Comparison of ENCODE assay signal across 21 cellular contexts in the genomic region with DNA sequence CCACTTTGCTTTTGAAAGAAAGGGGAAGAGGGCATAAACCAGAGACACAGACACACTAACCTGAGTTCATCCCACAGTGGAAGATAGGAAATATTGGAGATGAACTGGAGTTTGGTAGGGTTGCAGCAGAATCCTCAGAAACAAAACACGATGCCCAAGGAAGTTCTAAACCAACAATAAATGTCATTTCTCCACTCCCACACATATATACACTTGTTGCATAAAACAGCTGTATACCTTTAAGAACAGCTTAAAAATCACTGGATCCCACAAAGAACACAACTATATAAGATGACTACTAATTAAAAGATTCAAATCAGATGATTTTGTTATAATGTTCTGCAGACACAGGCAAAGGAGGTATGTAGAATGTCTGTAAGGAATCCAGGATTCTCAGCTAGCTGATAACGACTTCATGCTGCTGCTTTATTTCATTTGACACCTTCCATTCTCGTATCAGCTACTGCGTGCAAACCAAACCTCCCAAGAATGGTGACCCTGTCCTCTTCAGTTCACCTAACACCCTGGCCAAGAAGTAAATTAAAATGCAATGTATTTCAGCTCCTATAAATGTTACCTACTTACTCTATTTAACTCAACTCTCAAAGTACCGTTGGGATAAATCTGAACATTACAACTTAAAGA. TPM values are rescaled to one million over a fixed set of nuclear protein-coding genes. Genes with fewer than 3 reads are reported as not detected.
DNase-seq lines count a peak whose midpoint lies in the region; TF ChIP-seq lines count a peak whose summit lies in the region.
"Had no signal": no experiment of that assay in that cellular context is flagged by ENCODE, and none has a peak within 500 bp of the region (broad histone marks: within the 10 kb centered on the region; RNA-seq: fewer than 3 reads in every experiment).

No MANE protein-coding gene starts in this region.

- TF ChIP-seq CTCF in MCF 10A (IDR thresholded peaks at IDR 0.05; ENCODE audit: unreplicated experiment), result no peak
- TF ChIP-seq CTCF in breast epithelium (IDR thresholded peaks at IDR 0.05), result no peak
- TF ChIP-seq CTCF in fibroblast of the aortic adventitia (IDR thresholded peaks at IDR 0.05; ENCODE audit: insufficient read depth, low read length), result no peak
- no peak for TF ChIP-seq CTCF in vagina (IDR thresholded peaks at IDR 0.05)
- no peak for TF ChIP-seq CTCF in GM20000 (IDR thresholded peaks at IDR 0.05; ENCODE audit: extremely low read depth, missing control alignments)

- intact Hi-C loops in MCF 10A (cut with micrococcal nuclease) (no loop called here), breast epithelium (cut with DNase I; ENCODE audit: low total_unique reads) (no loop called here), vagina (cut with DNase I) (no loop called here)
- intact Hi-C loops in activated CD4-positive, alpha-beta memory T cell treated with anti-CD3 and anti-CD28 coated beads for 36 hours (cut with micrococcal nuclease), result no loop called here

- H3K27me3 ChIP-seq in breast epithelium (no peaks in the 10 kb centered on the region), muscle layer of colon (ENCODE audit: control insufficient read depth in 1 of 2, insufficient read depth in 2 of 2, low read length in 2 of 2) (no peaks in the 10 kb centered on the region), vagina (no peaks in the 10 kb centered on the region)
- H3K27me3 ChIP-seq: left lung, testis had no signal

- H3K4me3 Mint-ChIP-seq in MCF 10A (ENCODE audit: unreplicated experiment), result no peak overlapping the region
- no peak overlapping the region for H3K4me3 Mint-ChIP-seq in activated CD4-positive, alpha-beta memory T cell treated with anti-CD3 and anti-CD28 coated beads for 36 hours
- H3K4me3 Mint-ChIP-seq: activated CD8-positive, alpha-beta memory T cell treated with anti-CD3 and anti-CD28 coated beads, Interleukin-2, amount 10 ng/mL, durations not matched to agents 7 days and 5 days; naive B cell had no signal

- peak overlapping the region; percentile 26 for H3K9ac ChIP-seq in muscle layer of colon (ENCODE audit: low read length)

- CTCF ChIA-PET in MCF 10A (lab: Yijun Ruan, JAX), result interaction anchor here (0.6 kb wide), 1 partner anchor 123 kb away, joined by 3 read pairs; no protein-coding TSS in a partner anchor
- CTCF ChIA-PET in activated CD4-positive, alpha-beta memory T cell treated with anti-CD3 and anti-CD28 coated beads for 36 hours (lab: Charles Lee), result no interaction called here

- no TSS peak for BruUV-seq in MCF 10A (replicated peaks; lab: Mats Ljungman, UMichigan)

- POLR2A ChIA-PET in MCF 10A (lab: Yijun Ruan, JAX), result interaction anchor here (0.5 to 2.6 kb wide), 8 partner anchors 8 to 370 kb away, joined by 3 to 18 read pairs (median 3); partner anchors contain the start of gene KIF13A
- POLR2A ChIA-PET in activated CD4-positive, alpha-beta memory T cell treated with anti-CD3 and anti-CD28 coated beads for 36 hours (lab: Charles Lee), result no interaction called here

- no peaks in the 10 kb centered on the region for H3K36me3 Mint-ChIP-seq in MCF 10A (ENCODE audit: insufficient read depth, unreplicated experiment)
- no peaks in the 10 kb centered on the region for H3K36me3 Mint-ChIP-seq in activated CD4-positive, alpha-beta memory T cell treated with anti-CD3 and anti-CD28 coated beads for 36 hours
- H3K36me3 Mint-ChIP-seq: activated CD8-positive, alpha-beta memory T cell treated with anti-CD3 and anti-CD28 coated beads, Interleukin-2, amount 10 ng/mL, durations not matched to agents 7 days and 5 days; CD4-positive, CD25-positive, alpha-beta regulatory T cell; naive B cell had no signal

- H3K27ac ChIP-seq in breast epithelium (peak overlapping the region in 1 of 2 donors; percentile 35), muscle layer of colon (ENCODE audit: low read depth, low read length) (peak overlapping the region; percentile 28), vagina (peak overlapping the region; percentile 51)
- H3K27ac ChIP-seq: testis had no signal

- no peak for TF ChIP-seq POLR2A in breast epithelium (IDR thresholded peaks at IDR 0.05)
- TF ChIP-seq POLR2A in vagina (IDR thresholded peaks at IDR 0.05), result no peak

- H3K36me3 ChIP-seq in breast epithelium (no peaks in the 10 kb centered on the region), muscle layer of colon (ENCODE audit: insufficient read depth, low read length) (no peaks in the 10 kb centered on the region), vagina (no peaks in the 10 kb centered on the region)
- H3K36me3 ChIP-seq: left lung had no signal

- no peak overlapping the region for H3K4me3 ChIP-seq in breast epithelium
- H3K4me3 ChIP-seq in fibroblast of the aortic adventitia (ENCODE audit: low read depth, low read length), result no peak overlapping the region
- H3K4me3 ChIP-seq in muscle layer of colon (ENCODE audit: low read depth in 1 of 2, low read length in 2 of 2), result no peak overlapping the region
- no peak overlapping the region for H3K4me3 ChIP-seq in vagina
- H3K4me3 ChIP-seq: left lung, testis had no signal

- H3K27me3 Mint-ChIP-seq in MCF 10A (ENCODE audit: insufficient read depth, unreplicated experiment), result no peaks in the 10 kb centered on the region
- peaks cover 17% of the 10 kb centered on the region for H3K27me3 Mint-ChIP-seq in activated CD4-positive, alpha-beta memory T cell treated with anti-CD3 and anti-CD28 coated beads for 36 hours
- H3K27me3 Mint-ChIP-seq: naive B cell had no signal

- DNase-seq in MCF 10A (ENCODE audit: unreplicated experiment) (no peak), breast epithelium (ENCODE audit: low spot score in 2 of 2) (no peak), fibroblast of the aortic adventitia (ENCODE audit: low read depth) (peak; percentile 35), vagina (ENCODE audit: extremely low spot score in 2 of 2) (no peak), globus pallidus (ENCODE audit: low spot score) (no peak), GM20000 (ENCODE audit: low spot score) (no peak)
- no peak for DNase-seq in activated CD4-positive, alpha-beta memory T cell treated with anti-CD3 and anti-CD28 coated beads for 36 hours
- DNase-seq: 8988T; activated CD8-positive, alpha-beta memory T cell treated with anti-CD3 and anti-CD28 coated beads, Interleukin-2, amount 10 ng/mL, durations not matched to agents 7 days and 5 days; activated gamma-delta T cell treated with Interleukin-2 at 50 U/mL for 16 hours; anterior cingulate cortex; CD4-positive, CD25-positive, alpha-beta regulatory T cell; DND-41; left lung; naive B cell; NCI-H2081; NCI-H524 treated with DMSO at 0.1 percent for 48 hours; stimulated activated CD4-positive, alpha-beta T cell treated with anti-CD3 and anti-CD28 coated beads, Interleukin-2, amount 100 ng/mL, for 48 hours; stimulated activated CD8-positive, alpha-beta memory T cell treated with anti-CD3 and anti-CD28 coated beads, Interleukin-4, amount 100 ng/mL, for 48 hours; testis had no signal

- H3K4me1 ChIP-seq in breast epithelium, result peaks cover 0 to 3% of the 10 kb centered on the region in 2 donors
- H3K4me1 ChIP-seq in muscle layer of colon (ENCODE audit: insufficient read depth, low read length), result peaks cover 49% of the 10 kb centered on the region
- peaks cover 49% of the 10 kb centered on the region for H3K4me1 ChIP-seq in vagina
- H3K4me1 ChIP-seq: testis had no signal

- no peaks in the 10 kb centered on the region for H3K9me3 Mint-ChIP-seq in MCF 10A (ENCODE audit: unreplicated experiment)
- no peaks in the 10 kb centered on the region for H3K9me3 Mint-ChIP-seq in activated CD4-positive, alpha-beta memory T cell treated with anti-CD3 and anti-CD28 coated beads for 36 hours
- H3K9me3 Mint-ChIP-seq: naive B cell had no signal

- peak overlapping the region; percentile 70 for H3K27ac Mint-ChIP-seq in MCF 10A (ENCODE audit: low read depth, unreplicated experiment)
- H3K27ac Mint-ChIP-seq in activated CD4-positive, alpha-beta memory T cell treated with anti-CD3 and anti-CD28 coated beads for 36 hours, result no peak overlapping the region
- H3K27ac Mint-ChIP-seq: activated CD8-positive, alpha-beta memory T cell treated with anti-CD3 and anti-CD28 coated beads, Interleukin-2, amount 10 ng/mL, durations not matched to agents 7 days and 5 days; CD4-positive, CD25-positive, alpha-beta regulatory T cell had no signal

- H3K9me3 ChIP-seq in breast epithelium, result no peaks in the 10 kb centered on the region
- no peaks in the 10 kb centered on the region for H3K9me3 ChIP-seq in muscle layer of colon (ENCODE audit: low read length)
- no peaks in the 10 kb centered on the region for H3K9me3 ChIP-seq in vagina
- H3K9me3 ChIP-seq: left lung, testis had no signal

- H3K4me1 Mint-ChIP-seq in MCF 10A (ENCODE audit: insufficient read depth, unreplicated experiment), result peaks cover 41% of the 10 kb centered on the region
- no peaks in the 10 kb centered on the region for H3K4me1 Mint-ChIP-seq in activated CD4-positive, alpha-beta memory T cell treated with anti-CD3 and anti-CD28 coated beads for 36 hours (ENCODE audit: low read depth)
- H3K4me1 Mint-ChIP-seq: activated CD8-positive, alpha-beta memory T cell treated with anti-CD3 and anti-CD28 coated beads, Interleukin-2, amount 10 ng/mL, durations not matched to agents 7 days and 5 days; CD4-positive, CD25-positive, alpha-beta regulatory T cell had no signal

RNA-seq across cellular contexts. Expression of gene KIF13A, which starts 14.3 kb away (rescaled TPM):
- total RNA-seq in MCF 10A (2022) (24.1 and 33.5 TPM in 2 replicates), breast epithelium (10 to 100 TPM; 40.0 to 60.4 (median 49.6) TPM), fibroblast of the aortic adventitia (ENCODE audit: low replicate concordance) (53.2 and 86.8 TPM in 2 replicates), vagina (43.0 TPM)
- under 1 TPM in 1 of 2 experiments, not detected in 1; 0.07 TPM for total RNA-seq in activated CD4-positive, alpha-beta memory T cell treated with anti-CD3 and anti-CD28 coated beads for 36 hours

Comparison
In these comparisons a context has a peak if more than half of its experiments do, and no peak if none do; other contexts are left out.
1. RNA of gene KIF13A, which starts 14.3 kb away (total RNA-seq): 53.2 to 86.8 TPM in fibroblast of the aortic adventitia, 40.0 to 60.4 TPM in breast epithelium, 43.0 TPM in vagina (single experiment) and 24.1 to 33.5 TPM in MCF 10A; 0.07 TPM in activated CD4-positive, alpha-beta memory T cell treated with anti-CD3 and anti-CD28 coated beads for 36 hours; every median in the first group is over 10 times any median in the second.